In the genomic region with DNA sequence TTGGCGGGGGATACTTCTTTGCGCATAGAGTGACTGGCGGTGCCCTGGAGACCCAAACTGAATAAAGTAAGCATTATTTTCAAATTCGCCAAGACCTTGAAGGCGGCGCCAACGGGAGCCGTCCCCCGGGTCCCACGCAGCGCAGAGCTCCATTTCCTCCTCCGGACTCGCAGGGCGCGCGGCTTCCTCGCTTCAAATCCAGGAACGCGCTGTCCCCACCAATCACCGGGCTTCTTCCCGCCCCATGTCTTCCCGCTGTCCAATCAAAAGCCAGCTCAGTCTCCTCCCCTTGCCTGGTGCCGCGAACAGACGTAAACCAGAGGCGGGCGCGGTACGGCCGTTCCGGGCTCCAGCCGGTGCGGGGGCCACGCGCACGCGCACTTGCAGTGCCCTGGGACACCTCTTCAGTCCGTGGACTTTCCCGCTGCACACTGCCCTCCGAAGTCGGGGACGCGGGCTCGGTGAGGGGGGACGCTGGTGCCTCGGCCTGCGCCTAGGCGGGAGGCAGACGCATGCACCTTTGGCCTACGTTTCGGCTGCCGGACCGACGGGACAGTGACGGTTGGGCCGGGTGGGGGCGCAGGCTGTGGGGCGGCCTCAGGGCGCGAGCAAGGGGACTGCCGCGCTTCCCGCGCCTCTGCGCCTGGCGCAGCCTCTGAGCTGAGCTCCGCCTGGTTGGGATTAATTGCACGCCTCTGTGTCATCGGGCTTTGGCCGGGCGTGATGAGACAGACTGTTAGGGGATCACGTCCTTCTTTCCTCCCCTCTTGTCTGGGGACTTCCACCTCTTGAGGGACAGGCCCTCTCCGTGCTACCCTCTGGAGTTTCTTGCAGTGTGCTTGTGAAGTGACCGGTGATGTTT, we compare ENCODE assay signal across 8 cellular contexts.
DNase-seq lines count a peak whose midpoint lies in the region; ATAC-seq, FAIRE-seq and TF ChIP-seq lines count a peak whose summit lies in the region.

A gene with protein sequence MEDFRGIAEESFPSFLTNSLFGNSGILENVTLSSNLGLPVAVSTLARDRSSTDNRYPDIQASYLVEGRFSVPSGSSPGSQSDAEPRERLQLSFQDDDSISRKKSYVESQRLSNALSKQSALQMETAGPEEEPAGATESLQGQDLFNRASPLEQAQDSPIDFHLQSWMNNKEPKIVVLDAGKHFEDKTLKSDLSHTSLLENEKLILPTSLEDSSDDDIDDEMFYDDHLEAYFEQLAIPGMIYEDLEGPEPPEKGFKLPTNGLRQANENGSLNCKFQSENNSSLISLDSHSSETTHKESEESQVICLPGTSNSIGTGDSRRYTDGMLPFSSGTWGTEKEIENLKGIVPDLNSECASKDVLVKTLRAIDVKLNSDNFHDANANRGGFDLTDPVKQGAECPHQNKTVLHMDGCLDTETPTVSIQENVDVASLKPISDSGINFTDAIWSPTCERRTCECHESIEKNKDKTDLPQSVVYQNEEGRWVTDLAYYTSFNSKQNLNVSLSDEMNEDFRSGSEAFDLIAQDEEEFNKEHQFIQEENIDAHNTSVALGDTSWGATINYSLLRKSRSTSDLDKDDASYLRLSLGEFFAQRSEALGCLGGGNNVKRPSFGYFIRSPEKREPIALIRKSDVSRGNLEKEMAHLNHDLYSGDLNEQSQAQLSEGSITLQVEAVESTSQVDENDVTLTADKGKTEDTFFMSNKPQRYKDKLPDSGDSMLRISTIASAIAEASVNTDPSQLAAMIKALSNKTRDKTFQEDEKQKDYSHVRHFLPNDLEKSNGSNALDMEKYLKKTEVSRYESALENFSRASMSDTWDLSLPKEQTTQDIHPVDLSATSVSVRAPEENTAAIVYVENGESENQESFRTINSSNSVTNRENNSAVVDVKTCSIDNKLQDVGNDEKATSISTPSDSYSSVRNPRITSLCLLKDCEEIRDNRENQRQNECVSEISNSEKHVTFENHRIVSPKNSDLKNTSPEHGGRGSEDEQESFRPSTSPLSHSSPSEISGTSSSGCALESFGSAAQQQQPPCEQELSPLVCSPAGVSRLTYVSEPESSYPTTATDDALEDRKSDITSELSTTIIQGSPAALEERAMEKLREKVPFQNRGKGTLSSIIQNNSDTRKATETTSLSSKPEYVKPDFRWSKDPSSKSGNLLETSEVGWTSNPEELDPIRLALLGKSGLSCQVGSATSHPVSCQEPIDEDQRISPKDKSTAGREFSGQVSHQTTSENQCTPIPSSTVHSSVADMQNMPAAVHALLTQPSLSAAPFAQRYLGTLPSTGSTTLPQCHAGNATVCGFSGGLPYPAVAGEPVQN (N-terminal part only) (plus strand): TSS at position 386 of the 862 bp plus-strand sequence. CDS start 8,063 bp downstream, outside the sequence.

- DNase-seq in AG09319 (ENCODE audit: extremely low read depth, low read depth) (peak; percentile 95), NCI-H446 (lab: John Stamatoyannopoulos, UW) (peak; percentile 91 to 98), cerebellar cortex (ENCODE audit: low spot score) (peak; percentile 99)
- DNase-seq in activated CD4-positive, CD25-positive, alpha-beta regulatory T cell treated with anti-CD3 and anti-CD28 coated beads, Interleukin-2, amount 50 U/mL, for 16 hours (ENCODE audit: low read depth, low spot score), result peak; percentile 95
- DNase-seq in stimulated activated CD4-positive, alpha-beta T cell treated with anti-CD3 and anti-CD28 coated beads, Interleukin-12 subunit alpha, Interleukin-12 subunit beta, amount 100 ng/mL, for 4 hours, result peak; percentile 94

- no peak for TF ChIP-seq CTCF in AG09319 (IDR thresholded peaks at IDR 0.05; ENCODE audit: low read depth, low read length)

- peak; percentile 33 for FAIRE-seq in islet of Langerhans (lab: Jason Lieb, UNC)

- ATAC-seq in GM19025 (IDR thresholded peaks at IDR 0.05; ENCODE audit: low read depth, unreplicated experiment) (peak; percentile 88), HG03342 (IDR thresholded peaks at IDR 0.05; ENCODE audit: unreplicated experiment) (peak; percentile 87)

Comparison
In these comparisons a context has a peak if more than half of its experiments do, and no peak if none do; other contexts are left out.
1. Peak in every context shown above with its lines: DNase-seq and ATAC-seq.